ENCODE assay signal across 11 cellular contexts in genomic region chr2:25098558-25099486, GRCh38. TPM values are rescaled to one million over a fixed set of nuclear protein-coding genes. Genes with fewer than 3 reads are reported as not detected.
DNase-seq lines count a peak whose midpoint lies in the region; ATAC-seq and TF ChIP-seq lines count a peak whose summit lies in the region.
"Had no signal": no experiment of that assay in that cellular context is flagged by ENCODE, and none has a peak within 500 bp of the region (broad histone marks: within the 10 kb centered on the region; RNA-seq: fewer than 3 reads in every experiment).

No MANE protein-coding gene starts in this region.

- peaks cover 0 to 23% (median 13%) of the 10 kb centered on the region in 12 donors for H3K4me1 ChIP-seq in heart left ventricle
- no peaks in the 10 kb centered on the region for H3K4me1 ChIP-seq in psoas muscle

- TF ChIP-seq CTCF in heart left ventricle (IDR thresholded peaks at IDR 0.05) = no peak
- TF ChIP-seq CTCF in psoas muscle (IDR thresholded peaks at IDR 0.05) = no peak

- peak; percentile 84 to 98 (median 90) for ATAC-seq in heart left ventricle
- peak in 3 of 4 donors; percentile 37 to 59 (median 56) for ATAC-seq in psoas muscle
- no peak for ATAC-seq in HG03097 (IDR thresholded peaks at IDR 0.05; ENCODE audit: low FRiP score, unreplicated experiment)
- ATAC-seq: activated CD8-positive, alpha-beta memory T cell treated with anti-CD3 and anti-CD28 coated beads, Interleukin-2, amount 10 ng/mL, durations not matched to agents 7 days and 5 days; stimulated activated naive CD8-positive, alpha-beta T cell treated with anti-CD3 and anti-CD28 coated beads, Interleukin-15, Interleukin-2, amounts not matched to agents 100 U/mL and 50 U/mL, for 24 hours had no signal

- H3K27me3 ChIP-seq in heart left ventricle (no peaks in the 10 kb centered on the region), psoas muscle (ENCODE audit: insufficient read depth in 3 of 3, low read length in 2 of 3) (no peaks in the 10 kb centered on the region)
- H3K27me3 ChIP-seq: brain microvascular endothelial cell had no signal

- 43 to 51% (median 49%) methylated on average over 8 of the region's 8 CpGs for WGBS in heart left ventricle, 4 donors
- WGBS in psoas muscle, 3 donors = 56 to 58% (median 57%) methylated on average over 8 of the region's 8 CpGs

- H3K9me3 ChIP-seq in heart left ventricle (no peaks in the 10 kb centered on the region), psoas muscle (no peaks in the 10 kb centered on the region)

- H3K27ac ChIP-seq in angular gyrus (ENCODE audit: low read depth, low read length) (peak overlapping the region; percentile 64), heart left ventricle (peak overlapping the region; percentile 56 to 87 (median 76)), psoas muscle (peak overlapping the region; percentile 39)
- H3K27ac ChIP-seq: brain microvascular endothelial cell had no signal

- intact Hi-C loops in heart left ventricle (cut with DNase I) = loop anchor here in 1 of 10 donors (10.0 kb wide), 1 partner anchor 54 kb away; the partner anchor contains the start of gene EFR3B
- intact Hi-C loops in psoas muscle (cut with DNase I) = loop anchor here in 1 of 2 donors (5.0 kb wide), 1 partner anchor 343 kb away; no protein-coding TSS in a partner anchor

- H3K36me3 ChIP-seq in heart left ventricle (peaks cover 0 to 6% (median 0%) of the 10 kb centered on the region in 9 donors), psoas muscle (ENCODE audit: insufficient read depth in 1 of 2, low read depth in 1 of 2) (no peaks in the 10 kb centered on the region)
- H3K36me3 ChIP-seq: brain microvascular endothelial cell had no signal

- peak overlapping the region in 1 of 12 donors; percentile 9 for H3K4me3 ChIP-seq in heart left ventricle
- H3K4me3 ChIP-seq in psoas muscle = no peak overlapping the region

- TF ChIP-seq POLR2A in heart left ventricle (IDR thresholded peaks at IDR 0.05) = no peak

- peak; percentile 67 for DNase-seq in EH (ENCODE audit: low read depth)
- DNase-seq in heart left ventricle = peak in 4 of 5 donors; percentile 43 to 76 (median 56)
- no peak for DNase-seq in psoas muscle
- no peak for DNase-seq in NCI-H146 treated with DMSO at 0.1 percent for 48 hours (lab: John Stamatoyannopoulos, UW; ENCODE audit: unreplicated experiment)
- no peak for DNase-seq in SIG-M5 (lab: John Stamatoyannopoulos, UW)
- DNase-seq in NCI-H1930 (lab: John Stamatoyannopoulos, UW) = no peak
- DNase-seq: activated CD8-positive, alpha-beta memory T cell treated with anti-CD3 and anti-CD28 coated beads, Interleukin-2, amount 10 ng/mL, durations not matched to agents 7 days and 5 days; brain microvascular endothelial cell; stimulated activated naive CD8-positive, alpha-beta T cell treated with anti-CD3 and anti-CD28 coated beads, Interleukin-15, Interleukin-2, amounts not matched to agents 100 U/mL and 50 U/mL, for 24 hours had no signal

RNA-seq across cellular contexts. Expression of gene EFR3B, which starts 56.9 kb away (rescaled TPM):
- 10 to 100 TPM in 1 of 9 donors, 1 to 10 TPM in 8; 4.3 to 13.8 (median 6.3) TPM for total RNA-seq in heart left ventricle
- polyA plus RNA-seq in heart left ventricle = 1 to 10 TPM; 1.7 to 1.8 TPM
- total RNA-seq in psoas muscle = 10 to 100 TPM in 1 of 4 donors, 1 to 10 TPM in 3; 1.7 to 12.7 (median 4.0) TPM
- polyA plus RNA-seq in psoas muscle = under 1 TPM; 0.59 to 0.88 (median 0.72) TPM

Comparison
In these comparisons a context has a peak if more than half of its experiments do, and no peak if none do; other contexts are left out.
1. DNase-seq: peak in EH (single experiment) and heart left ventricle (4 of 5); none in psoas muscle (0 of 2), NCI-H146 treated with DMSO at 0.1 percent for 48 hours (single experiment), SIG-M5 (single experiment) and NCI-H1930 (0 of 2).
2. Peak in every context shown above with its lines, with median percentiles within 50 percentile points of each other: H3K27ac ChIP-seq.